In the genomic region with DNA sequence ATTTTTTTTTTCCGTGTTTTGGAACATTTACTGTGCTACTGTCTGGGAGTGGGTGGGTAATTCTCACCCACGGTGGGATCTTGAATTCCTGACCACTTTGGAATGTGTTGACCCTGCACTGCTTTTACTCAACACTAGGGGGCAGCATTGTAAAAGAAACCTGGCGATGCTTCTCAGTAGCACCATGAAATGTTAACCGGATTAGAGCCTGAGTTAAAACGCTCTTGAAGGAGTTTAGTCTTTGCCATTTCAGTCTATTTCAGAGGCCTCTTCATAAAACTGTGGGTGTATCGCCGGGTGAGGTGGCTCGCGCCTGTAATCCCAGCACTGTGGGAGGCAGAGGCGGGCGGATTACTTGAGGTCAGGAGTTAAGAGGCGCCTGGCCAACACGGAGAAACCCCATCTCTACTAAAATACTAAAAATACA, we compare ENCODE assay signal across 8 cellular contexts.
A peak's percentile ranks its signal among the peaks of the same experiment; 100 is the strongest.
DNase-seq lines count a peak whose midpoint lies in the region; ATAC-seq and TF ChIP-seq lines count a peak whose summit lies in the region.

No MANE protein-coding gene starts in this region.

- TF ChIP-seq CTCF in GM12865 (IDR thresholded peaks at IDR 0.05; ENCODE audit: insufficient read depth, low read depth, low read length, missing control alignments) (peak; percentile 83), RWPE2 (IDR thresholded peaks at IDR 0.05; ENCODE audit: poor library complexity, severe bottlenecking) (peak; percentile 98), fibroblast of villous mesenchyme (IDR thresholded peaks at IDR 0.05; ENCODE audit: insufficient read depth, low read depth, low read length) (peak; percentile 92), upper lobe of right lung (IDR thresholded peaks at IDR 0.05) (peak; percentile 95)

- DNase-seq in GM12865 (ENCODE audit: low read depth) (peak; percentile 71), Karpas-422 (peak; percentile 86), RWPE2 (ENCODE audit: low spot score) (no peak), fibroblast of villous mesenchyme (ENCODE audit: low read depth) (peak; percentile 82), nucleus accumbens (lab: John Stamatoyannopoulos, UW) (peak in 40 of 56 donors; percentile 6 to 76 (median 29)), upper lobe of right lung (no peak)
- peak; percentile 30 for DNase-seq in activated T-helper 9 cell treated with anti-CD3 and anti-CD28 coated beads, Interleukin-2, amount 50 U/mL, for 16 hours (ENCODE audit: low read depth)

- no peak overlapping the region for H3K9ac ChIP-seq in Karpas-422 (ENCODE audit: low read length)

- H3K9me2 ChIP-seq in Karpas-422 (replicated peaks; ENCODE audit: insufficient read depth, low read length), result no peaks in the 10 kb centered on the region

- H3K36me3 ChIP-seq in Karpas-422 (ENCODE audit: insufficient read depth, low read length) (no peaks in the 10 kb centered on the region), RWPE2 (ENCODE audit: low read depth) (no peaks in the 10 kb centered on the region), upper lobe of right lung (no peaks in the 10 kb centered on the region)

- no peak overlapping the region for H3K4me2 ChIP-seq in Karpas-422 (ENCODE audit: low read depth, low read length, poor library complexity, severe bottlenecking)

- no peaks in the 10 kb centered on the region for H3K79me2 ChIP-seq in Karpas-422 (ENCODE audit: low read length)

- H3K27me3 ChIP-seq in Karpas-422 (ENCODE audit: low read length) (no peaks in the 10 kb centered on the region), RWPE2 (ENCODE audit: insufficient read depth, poor library complexity, severe bottlenecking) (no peaks in the 10 kb centered on the region), upper lobe of right lung (peaks cover 6% of the 10 kb centered on the region)

- H3K27ac ChIP-seq in Karpas-422 (ENCODE audit: low read length) (no peak overlapping the region), RWPE2 (ENCODE audit: poor library complexity, severe bottlenecking) (no peak overlapping the region), upper lobe of right lung (no peak overlapping the region)

- H3K4me3 ChIP-seq in GM12865 (ENCODE audit: low read depth, low read length), result no peak overlapping the region
- no peak overlapping the region for H3K4me3 ChIP-seq in Karpas-422 (ENCODE audit: low read length)
- no peak overlapping the region for H3K4me3 ChIP-seq in RWPE2 (ENCODE audit: severe bottlenecking)
- H3K4me3 ChIP-seq in fibroblast of villous mesenchyme (ENCODE audit: low read depth, low read length), result no peak overlapping the region
- H3K4me3 ChIP-seq in upper lobe of right lung, result no peak overlapping the region

- intact Hi-C loops in upper lobe of right lung (cut with DNase I), result loop anchor here (5.0 kb wide), 1 partner anchor 110 kb away; no protein-coding TSS in a partner anchor

- H3K9me3 ChIP-seq in Karpas-422 (ENCODE audit: low read length), result no peaks in the 10 kb centered on the region
- no peaks in the 10 kb centered on the region for H3K9me3 ChIP-seq in RWPE2 (ENCODE audit: severe bottlenecking)
- no peaks in the 10 kb centered on the region for H3K9me3 ChIP-seq in upper lobe of right lung

- no peaks in the 10 kb centered on the region for H4K20me1 ChIP-seq in Karpas-422 (ENCODE audit: insufficient read depth, low read depth, low read length)

- H2AFZ ChIP-seq in Karpas-422 (ENCODE audit: low read length), result peak overlapping the region; percentile 13; the same call in 1 of the 2 replicates

- H3K4me1 ChIP-seq in Karpas-422 (ENCODE audit: low read length), result peaks cover 4% of the 10 kb centered on the region
- peaks cover 6% of the 10 kb centered on the region for H3K4me1 ChIP-seq in RWPE2 (ENCODE audit: insufficient read depth, poor library complexity, severe bottlenecking)
- H3K4me1 ChIP-seq in upper lobe of right lung, result peaks cover 4% of the 10 kb centered on the region

- peak; percentile 69 for ATAC-seq in RWPE2 (ENCODE audit: low read depth)
- ATAC-seq in upper lobe of right lung, result peak; percentile 91
- no peak for ATAC-seq in GM21360 (IDR thresholded peaks at IDR 0.05; ENCODE audit: unreplicated experiment)

Comparison
In these comparisons a context has a peak if more than half of its experiments do, and no peak if none do; other contexts are left out.
1. DNase-seq: peak in GM12865 (single experiment), Karpas-422 (single experiment), activated T-helper 9 cell treated with anti-CD3 and anti-CD28 coated beads, Interleukin-2, amount 50 U/mL, for 16 hours (single experiment), fibroblast of villous mesenchyme (single experiment) and nucleus accumbens (40 of 56); none in RWPE2 (single experiment) and upper lobe of right lung (single experiment).
2. Peak in every context shown above with its lines, with median percentiles within 50 percentile points of each other: CTCF ChIP-seq.